Comparison of ENCODE assay signal across 8 cellular contexts in the genomic region with DNA sequence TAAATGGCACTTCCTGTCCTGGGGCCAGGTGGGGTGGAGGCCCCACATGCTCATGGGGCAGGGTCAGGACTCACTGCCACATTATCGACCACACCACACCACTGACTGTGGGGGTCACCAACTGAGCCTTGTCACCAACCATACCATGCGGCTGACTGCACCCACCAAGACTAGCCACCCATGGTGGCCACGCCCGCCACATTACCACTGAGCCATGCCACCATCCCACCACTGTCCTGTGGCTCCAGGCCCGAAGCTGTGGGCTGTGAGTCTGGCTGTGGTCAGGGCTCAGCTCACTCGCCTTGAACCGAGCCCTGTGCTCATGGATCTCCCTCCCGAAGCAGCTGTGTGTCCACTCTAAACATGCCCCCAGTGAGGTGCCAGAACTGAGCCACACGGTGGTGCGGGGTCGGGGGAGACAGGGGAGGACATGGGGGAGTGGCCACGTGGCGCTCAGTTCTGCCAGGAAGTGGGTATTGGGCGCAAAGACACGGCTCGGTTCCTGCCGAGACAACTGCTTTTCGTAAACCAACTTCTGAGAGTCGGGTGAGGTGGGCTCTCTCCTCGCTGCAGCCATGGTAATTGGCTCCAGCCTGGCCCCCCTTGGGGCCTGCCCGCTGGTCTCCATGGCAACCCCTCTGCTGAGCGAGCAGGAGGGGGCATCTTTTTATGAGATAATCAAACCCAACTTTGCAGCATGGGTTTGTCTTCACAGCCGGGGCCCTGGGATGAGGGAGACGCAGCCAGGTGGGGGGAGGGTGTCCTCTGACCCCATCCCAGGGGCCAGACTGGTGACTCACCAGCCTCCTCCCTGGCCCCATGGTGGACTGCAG. TPM values are rescaled to one million over a fixed set of nuclear protein-coding genes. Genes with fewer than 3 reads are reported as not detected.
DNase-seq lines count a peak whose midpoint lies in the region; ATAC-seq and TF ChIP-seq lines count a peak whose summit lies in the region.

No MANE protein-coding gene starts in this region.

- H3K4me1 ChIP-seq in thymus (ENCODE audit: control insufficient read depth, insufficient read depth, low read length): peaks cover 48% of the 10 kb centered on the region

- CTCF ChIA-PET in GM10248 (lab: Yijun Ruan, JAX): interaction anchor here (0.9 to 1.8 kb wide), 3 partner anchors 9 to 41 kb away, joined by 3 read pairs; no protein-coding TSS in a partner anchor

- POLR2A ChIA-PET in GM10248 (lab: Yijun Ruan, JAX): no interaction called here

- peak; percentile 39 to 40 for ATAC-seq in activated CD4-positive, CD25-positive, alpha-beta regulatory T cell treated with anti-CD3 and anti-CD28 coated beads, Interleukin-2, amount 50 U/mL, for 24 hours
- no peak for ATAC-seq in GM21447 (IDR thresholded peaks at IDR 0.05; ENCODE audit: unreplicated experiment)

- DNase-seq in activated CD4-positive, CD25-positive, alpha-beta regulatory T cell treated with anti-CD3 and anti-CD28 coated beads, Interleukin-2, amount 50 U/mL, for 72 hours: no peak
- DNase-seq in activated CD8-positive, alpha-beta memory T cell treated with anti-CD3 and anti-CD28 coated beads for 24 hours: peak; percentile 84
- peak; percentile 42 for DNase-seq in germinal center (ENCODE audit: low spot score)
- no peak for DNase-seq in A172 (ENCODE audit: low spot score)
- DNase-seq in GM10248 (ENCODE audit: extremely low spot score): no peak

- no peaks in the 10 kb centered on the region for H3K36me3 ChIP-seq in thymus (ENCODE audit: control insufficient read depth, insufficient read depth)

- no peaks in the 10 kb centered on the region for H3K27me3 ChIP-seq in thymus (ENCODE audit: control insufficient read depth, insufficient read depth)

- no peak overlapping the region for H3K4me3 ChIP-seq in thymus (ENCODE audit: low read length)

- no peaks in the 10 kb centered on the region for H3K9me3 ChIP-seq in thymus (ENCODE audit: control insufficient read depth)

- WGBS in thymus: 28% methylated on average over 24 of the region's 24 CpGs

- H3K27ac ChIP-seq in thymus (ENCODE audit: low read depth): peak overlapping the region; percentile 95

- no peak for TF ChIP-seq CTCF in GM10248 (IDR thresholded peaks at IDR 0.05; ENCODE audit: control extremely low read depth, extremely low read depth, low read depth, missing control alignments)

RNA-seq across cellular contexts. Expression of a gene that starts 23.2 kb away (rescaled TPM):
- polyA plus RNA-seq in thymus: 1.5 TPM
- total RNA-seq in A172 (2014; rRNA removed; shearing (Covaris generic)): 10.9 and 15.6 TPM in 2 replicates

Comparison
In these comparisons a context has a peak if more than half of its experiments do, and no peak if none do; other contexts are left out.
1. DNase-seq: peak in activated CD8-positive, alpha-beta memory T cell treated with anti-CD3 and anti-CD28 coated beads for 24 hours (single experiment) and germinal center (single experiment); none in activated CD4-positive, CD25-positive, alpha-beta regulatory T cell treated with anti-CD3 and anti-CD28 coated beads, Interleukin-2, amount 50 U/mL, for 72 hours (single experiment), A172 (single experiment) and GM10248 (single experiment).